ENCODE assay signal across 8 cellular contexts in the genomic region with DNA sequence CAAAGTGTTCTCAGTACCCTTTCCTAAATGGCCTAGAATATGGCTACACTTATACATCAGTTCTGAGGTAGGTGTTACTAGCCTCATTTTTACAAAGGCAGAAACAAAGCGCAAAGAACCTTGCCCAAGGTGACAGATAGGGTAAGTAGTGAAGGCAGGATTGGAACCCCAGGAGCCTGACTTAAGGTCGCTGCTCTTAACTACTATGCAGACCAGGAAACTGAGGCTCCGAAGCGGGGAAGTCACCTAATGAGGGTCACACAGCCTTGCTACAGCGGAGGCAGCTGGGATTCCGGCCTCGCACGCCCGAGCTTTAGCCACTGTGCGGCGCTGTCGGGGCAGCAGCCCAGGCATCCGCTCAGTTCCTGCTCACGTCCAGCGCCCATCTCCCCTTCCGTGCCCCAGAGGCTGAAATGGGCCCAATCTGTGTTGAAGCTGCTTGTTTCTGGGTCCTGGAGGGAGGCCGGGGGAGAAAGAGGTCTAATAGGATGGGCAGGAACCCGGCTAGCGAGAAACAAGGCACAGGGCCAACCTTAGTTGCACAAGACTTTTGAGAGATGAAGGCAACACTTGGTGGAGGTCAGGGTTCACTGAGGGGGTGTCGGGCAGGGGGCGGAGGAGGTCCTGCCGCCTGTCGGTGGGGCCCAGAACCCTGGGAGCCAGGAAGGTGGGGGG. TPM values are rescaled to one million over a fixed set of nuclear protein-coding genes. Genes with fewer than 3 reads are reported as not detected.
DNase-seq lines count a peak whose midpoint lies in the region; ATAC-seq and TF ChIP-seq lines count a peak whose summit lies in the region.

No MANE protein-coding gene starts in this region.

- H4K5ac ChIP-seq in IMR-90 (ENCODE audit: low read depth, low read length): no peak overlapping the region; the same call in 1 of the 2 replicates

- dilution Hi-C loops in IMR-90 (cut with HindIII; ENCODE audit: low sequenced_read_pairs, unreplicated experiment): no loop called here

- H4K20me1 ChIP-seq in IMR-90 (ENCODE audit: insufficient read depth, low read length): peaks cover 4% of the 10 kb centered on the region; the same call in 1 of the 2 replicates

- H3K4me3 ChIP-seq in IMR-90 (ENCODE audit: insufficient read depth, low read depth, low read length) (peak overlapping the region; percentile 74), ovary (peak overlapping the region; percentile 65), tibial nerve (peak overlapping the region; percentile 49 to 79 (median 68))

- ATAC-seq in GM21576 (IDR thresholded peaks at IDR 0.05; ENCODE audit: unreplicated experiment) (peak; percentile 46), IMR-90 (ENCODE audit: low read depth) (peak; percentile 37), foreskin keratinocyte (peak; percentile 45)
- ATAC-seq in activated T-helper 17 cell treated with anti-CD3 and anti-CD28 coated beads, Interleukin-2, amount 50 U/mL, for 72 hours (replicated peaks): peak; percentile 60

- TF ChIP-seq EP300 in ovary (IDR thresholded peaks at IDR 0.05) (no peak), tibial nerve (IDR thresholded peaks at IDR 0.05) (no peak)

- no peak overlapping the region for H2BK5ac ChIP-seq in IMR-90 (ENCODE audit: low read depth, low read length, poor library complexity, severe bottlenecking)

- CTCF ChIA-PET in IMR-90 (lab: Yijun Ruan, JAX): interaction anchor here (0.6 to 3.0 kb wide), 12 partner anchors 12 to 321 kb away, joined by 3 to 32 read pairs (median 4); no protein-coding TSS in a partner anchor

- peak overlapping the region in 1 of 2 experiments; percentile 77; a peak in 2 of 4 replicates for H4K8ac ChIP-seq in IMR-90 (ENCODE audit: low read depth in 2 of 2, low read length in 2 of 2)

- H3K4me3 Mint-ChIP-seq in activated T-helper 17 cell treated with anti-CD3 and anti-CD28 coated beads, Interleukin-2, amount 50 U/mL, for 72 hours: peak overlapping the region; percentile 97

- no peaks in the 10 kb centered on the region for H3K27me3 Mint-ChIP-seq in activated T-helper 17 cell treated with anti-CD3 and anti-CD28 coated beads, Interleukin-2, amount 50 U/mL, for 72 hours

- H3K4me1 Mint-ChIP-seq in activated T-helper 17 cell treated with anti-CD3 and anti-CD28 coated beads, Interleukin-2, amount 50 U/mL, for 72 hours: peaks cover 9% of the 10 kb centered on the region

- TF ChIP-seq RAD21 in IMR-90 (IDR thresholded peaks at IDR 0.05; ENCODE audit: low read length): peak; percentile 59

- H2AK9ac ChIP-seq in IMR-90 (replicated peaks; ENCODE audit: low read depth, low read length, poor library complexity): peak overlapping the region; percentile 56

- POLR2A ChIA-PET in IMR-90 (lab: Charles Lee; ENCODE audit: unreplicated experiment): no interaction called here

- peaks cover 25% of the 10 kb centered on the region for H3K36me3 Mint-ChIP-seq in activated T-helper 17 cell treated with anti-CD3 and anti-CD28 coated beads, Interleukin-2, amount 50 U/mL, for 72 hours (ENCODE audit: low read depth)

- H2AK5ac ChIP-seq in IMR-90 (ENCODE audit: low read depth, low read length): 0 out of 2 replicates have a peak overlapping the region, but pooled peaks have one; percentile 20

- peak overlapping the region; percentile 43 for H3K9ac ChIP-seq in IMR-90 (ENCODE audit: low read depth, low read length)

- no peak for TF ChIP-seq POLR2A in IMR-90 (IDR thresholded peaks at IDR 0.05; ENCODE audit: low read depth, low read length)
- TF ChIP-seq POLR2A in ovary (IDR thresholded peaks at IDR 0.05): no peak
- no peak for TF ChIP-seq POLR2A in tibial nerve (IDR thresholded peaks at IDR 0.05)

- H3K9me3 ChIP-seq in IMR-90 (ENCODE audit: control insufficient read depth, insufficient read depth, low read length): no peaks in the 10 kb centered on the region
- H3K9me3 ChIP-seq in ovary: no peaks in the 10 kb centered on the region
- no peaks in the 10 kb centered on the region for H3K9me3 ChIP-seq in tibial nerve

- H2BK20ac ChIP-seq in IMR-90 (ENCODE audit: low read depth, low read length): no peak overlapping the region

- H2AFZ ChIP-seq in IMR-90 (replicated peaks; ENCODE audit: low read length, poor library complexity): peak overlapping the region; percentile 93

- 0 out of 2 replicates have a peak overlapping the region, but pooled peaks have one; percentile 24 for H3K18ac ChIP-seq in IMR-90 (ENCODE audit: low read depth, low read length)

- H3K9me3 Mint-ChIP-seq in activated T-helper 17 cell treated with anti-CD3 and anti-CD28 coated beads, Interleukin-2, amount 50 U/mL, for 72 hours: no peaks in the 10 kb centered on the region

- H3K79me1 ChIP-seq in IMR-90 (ENCODE audit: low read depth in 1 of 2, low read length in 2 of 2): peaks cover 4 to 23% of the 10 kb centered on the region in 2 experiments; a peak in 2 of 4 replicates

- no peak overlapping the region for H3K14ac ChIP-seq in IMR-90 (replicated peaks; ENCODE audit: low read depth, low read length)

- H3K36me3 ChIP-seq in IMR-90 (ENCODE audit: control insufficient read depth, insufficient read depth, low read length) (no peaks in the 10 kb centered on the region), ovary (no peaks in the 10 kb centered on the region), tibial nerve (no peaks in the 10 kb centered on the region)

- DNase-seq in DMS53 (lab: John Stamatoyannopoulos, UW) (peak; percentile 94), IMR-90 (peak; percentile 65), RKO (ENCODE audit: low spot score) (peak; percentile 86), foreskin keratinocyte (peak in 1 of 2 donors; percentile 52), ovary (peak; percentile 31 to 65 (median 43)), tibial nerve (ENCODE audit: low spot score in 2 of 2) (peak; percentile 72 to 81)

- TF ChIP-seq CTCF in IMR-90 (conservative IDR thresholded peaks at IDR 0.05; ENCODE audit: low read depth, low read length): peak; percentile 84
- peak; percentile 87 for TF ChIP-seq CTCF in foreskin keratinocyte (conservative IDR thresholded peaks at IDR 0.05)
- peak in 1 of 3 donors; percentile 55 for TF ChIP-seq CTCF in ovary (IDR thresholded peaks at IDR 0.05)
- TF ChIP-seq CTCF in tibial nerve (IDR thresholded peaks at IDR 0.05): peak; percentile 74 to 93 (median 89)

- H3K27ac Mint-ChIP-seq in activated T-helper 17 cell treated with anti-CD3 and anti-CD28 coated beads, Interleukin-2, amount 50 U/mL, for 72 hours: peak overlapping the region; percentile 91

- peaks cover 4% of the 10 kb centered on the region for H3K9me1 ChIP-seq in IMR-90 (ENCODE audit: insufficient read depth, low read length)

- no peak overlapping the region for H3K56ac ChIP-seq in IMR-90 (ENCODE audit: extremely low read depth, insufficient read depth, low read length)

- H2BK15ac ChIP-seq in IMR-90 (ENCODE audit: low read depth, low read length): no peak overlapping the region

- H3K27ac ChIP-seq in IMR-90 (ENCODE audit: insufficient read depth, low read length) (no peak overlapping the region; the same call in 1 of the 2 replicates), foreskin keratinocyte (no peak overlapping the region), ovary (no peak overlapping the region), tibial nerve (peak overlapping the region; percentile 49 to 84 (median 82))

- intact Hi-C loops in IMR-90 (cut with micrococcal nuclease): loop anchor here (1.0 to 10.0 kb wide), 3 partner anchors 48 to 274 kb away; a partner anchor contains a TSS
- intact Hi-C loops in ovary (cut with DNase I): loop anchor here in 3 of 4 donors (10.0 kb wide), 2 partner anchors 242 to 288 kb away; a partner anchor contains a TSS

- in situ Hi-C loops in IMR-90 (cut with MboI; ENCODE audit: low sequenced_read_pairs): no loop called here

- H4K91ac ChIP-seq in IMR-90 (ENCODE audit: insufficient read depth, low read depth, low read length): no peak overlapping the region

- H3K4ac ChIP-seq in IMR-90 (ENCODE audit: low read depth, low read length): no peak overlapping the region; the same call in 1 of the 2 replicates

- H3K27me3 ChIP-seq in IMR-90 (ENCODE audit: control insufficient read depth, insufficient read depth, low read length) (peaks cover 33% of the 10 kb centered on the region), foreskin keratinocyte (peaks cover 37% of the 10 kb centered on the region), ovary (no peaks in the 10 kb centered on the region), tibial nerve (peaks cover 0 to 76% of the 10 kb centered on the region in 2 donors)

- H3K4me1 ChIP-seq in IMR-90 (ENCODE audit: control insufficient read depth, insufficient read depth, low read length) (peaks cover 9% of the 10 kb centered on the region), foreskin keratinocyte (peaks cover 4% of the 10 kb centered on the region), ovary (ENCODE audit: insufficient read depth) (peaks cover 6% of the 10 kb centered on the region), tibial nerve (peaks cover 0 to 65% (median 36%) of the 10 kb centered on the region in 4 donors)

- 8% methylated on average over 10 of the region's 23 CpGs; no CpG with 5 or more reads in 1 of the 2 experiments for WGBS in IMR-90 (ENCODE audit: extremely low coverage in 2 of 2, insufficient read length in 1 of 2), 2 experiments
- WGBS in ovary, 3 donors: 4 to 6% (median 5%) methylated on average over 23 of the region's 23 CpGs
- WGBS in tibial nerve, 2 donors: 6% methylated on average over 23 of the region's 23 CpGs

- no TSS peak for BruUV-seq in IMR-90 (replicated peaks; lab: Mats Ljungman, UMichigan)

- peak overlapping the region; percentile 3; the same call in 1 of the 2 replicates for H3K23ac ChIP-seq in IMR-90 (ENCODE audit: low read depth, low read length)

- H3K4me2 ChIP-seq in IMR-90 (ENCODE audit: low read depth, low read length): peak overlapping the region; percentile 89

- H2BK120ac ChIP-seq in IMR-90 (ENCODE audit: low read depth, low read length): no peak overlapping the region

RNA-seq across cellular contexts. Expression of a gene that starts 1.4 kb away (rescaled TPM):
- total RNA-seq in IMR-90 (2012; rRNA removed): under 0.01 TPM in 2 replicates
- polyA plus RNA-seq in IMR-90 (2012; rRNA removed): 0.03 and 0.04 TPM in 2 replicates
- 0.03 and 0.10 TPM in 2 replicates for polyA plus RNA-seq in IMR-90 (2012; cell fraction: cytosol; rRNA removed)
- 0.10 and 0.17 TPM in 2 replicates for polyA plus RNA-seq in IMR-90 (2012; cell fraction: nucleus; rRNA removed; ENCODE audit: low replicate concordance)
- under 1 TPM; 0.19 to 0.29 TPM for total RNA-seq in activated T-helper 17 cell treated with anti-CD3 and anti-CD28 coated beads, Interleukin-2, amount 50 U/mL, for 72 hours
- 0.14 and 0.20 TPM in 2 replicates for total RNA-seq in foreskin keratinocyte
- polyA plus RNA-seq in foreskin keratinocyte: 0.11 TPM in 2 replicates
- under 1 TPM in 4 of 7 donors, not detected in 3; 0.07 to 0.18 (median 0.09) TPM for total RNA-seq in ovary
- polyA plus RNA-seq in ovary: under 1 TPM; 0.05 to 0.10 TPM
- 10 to 100 TPM; 11.7 to 34.7 (median 27.6) TPM for total RNA-seq in tibial nerve

RNA-seq across cellular contexts. Expression of a gene that starts 20.4 kb away (rescaled TPM):
- total RNA-seq in IMR-90 (2012; rRNA removed) (not detected in 2 replicates), foreskin keratinocyte (not detected in 2 replicates), ovary (not detected), tibial nerve (under 1 TPM in 2 of 4 donors, not detected in 2; 0.21 to 0.98 TPM)
- polyA plus RNA-seq in IMR-90 (2012; rRNA removed) (0.12 TPM in 1 of 2 replicates, not detected in the other), foreskin keratinocyte (0.07 and 0.08 TPM in 2 replicates), ovary (not detected)
- 0.03 and 0.13 TPM in 2 replicates for polyA plus RNA-seq in IMR-90 (2012; cell fraction: cytosol; rRNA removed)
- 0.03 and 0.18 TPM in 2 replicates for polyA plus RNA-seq in IMR-90 (2012; cell fraction: nucleus; rRNA removed; ENCODE audit: low replicate concordance)
- not detected for total RNA-seq in activated T-helper 17 cell treated with anti-CD3 and anti-CD28 coated beads, Interleukin-2, amount 50 U/mL, for 72 hours

Comparison
In these comparisons a context has a peak if more than half of its experiments do, and no peak if none do; other contexts are left out.
1. H3K27ac ChIP-seq: peak in tibial nerve (4 of 4); none in IMR-90 (single experiment), foreskin keratinocyte (single experiment) and ovary (0 of 2).
2. RNA of a gene that starts 1.4 kb away (total RNA-seq): 11.7 to 34.7 TPM in tibial nerve; 0.19 to 0.29 TPM in activated T-helper 17 cell treated with anti-CD3 and anti-CD28 coated beads, Interleukin-2, amount 50 U/mL, for 72 hours, 0.14 to 0.20 TPM in foreskin keratinocyte, 0.07 to 0.18 TPM in ovary and under 0.01 TPM in IMR-90; every median in the first group is over 4 times any median in the second.
3. Peak in every context shown above with its lines, with median percentiles within 50 percentile points of each other: ATAC-seq and H3K4me3 ChIP-seq.